ENCODE assay signal across 1 cellular context in the genomic region with DNA sequence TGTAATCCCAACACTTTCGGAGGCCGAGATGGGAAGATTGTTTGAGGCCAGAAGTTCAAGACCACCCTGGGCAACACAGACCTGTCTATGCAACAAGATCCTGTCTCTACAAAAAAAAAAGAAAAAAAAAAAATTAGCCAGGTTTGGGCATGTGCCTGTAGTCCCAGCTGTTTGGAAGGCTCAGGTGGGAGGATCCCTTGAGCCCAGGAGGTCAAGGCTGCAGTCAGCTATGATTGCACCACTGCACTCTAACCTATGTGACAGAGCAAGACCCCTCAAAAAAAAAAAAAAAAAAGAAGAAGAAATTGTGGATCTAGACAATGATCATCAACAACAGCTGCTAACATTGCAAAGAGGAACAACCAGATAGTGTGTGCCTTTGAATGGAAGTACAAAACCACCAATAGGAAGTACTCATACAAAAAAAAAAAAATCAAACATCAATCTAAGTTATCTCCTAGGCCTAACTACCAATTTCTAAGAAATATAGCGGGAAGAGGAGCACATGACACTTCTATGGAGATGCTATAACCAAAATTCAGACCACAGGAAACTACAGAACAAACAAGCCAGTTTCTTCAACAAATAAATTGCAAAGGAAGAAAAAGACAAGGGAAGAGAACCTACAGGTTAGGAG.
A peak's percentile ranks its signal among the peaks of the same experiment; 100 is the strongest.
TF ChIP-seq lines count a peak whose summit lies in the region.

No MANE protein-coding gene starts in this region.

TF ChIP-seq in K562, 482 proteins besides CTCF, POLR2A, EP300 and RAD21 (continued from another document):
- TF ChIP-seq, protein P1, sequence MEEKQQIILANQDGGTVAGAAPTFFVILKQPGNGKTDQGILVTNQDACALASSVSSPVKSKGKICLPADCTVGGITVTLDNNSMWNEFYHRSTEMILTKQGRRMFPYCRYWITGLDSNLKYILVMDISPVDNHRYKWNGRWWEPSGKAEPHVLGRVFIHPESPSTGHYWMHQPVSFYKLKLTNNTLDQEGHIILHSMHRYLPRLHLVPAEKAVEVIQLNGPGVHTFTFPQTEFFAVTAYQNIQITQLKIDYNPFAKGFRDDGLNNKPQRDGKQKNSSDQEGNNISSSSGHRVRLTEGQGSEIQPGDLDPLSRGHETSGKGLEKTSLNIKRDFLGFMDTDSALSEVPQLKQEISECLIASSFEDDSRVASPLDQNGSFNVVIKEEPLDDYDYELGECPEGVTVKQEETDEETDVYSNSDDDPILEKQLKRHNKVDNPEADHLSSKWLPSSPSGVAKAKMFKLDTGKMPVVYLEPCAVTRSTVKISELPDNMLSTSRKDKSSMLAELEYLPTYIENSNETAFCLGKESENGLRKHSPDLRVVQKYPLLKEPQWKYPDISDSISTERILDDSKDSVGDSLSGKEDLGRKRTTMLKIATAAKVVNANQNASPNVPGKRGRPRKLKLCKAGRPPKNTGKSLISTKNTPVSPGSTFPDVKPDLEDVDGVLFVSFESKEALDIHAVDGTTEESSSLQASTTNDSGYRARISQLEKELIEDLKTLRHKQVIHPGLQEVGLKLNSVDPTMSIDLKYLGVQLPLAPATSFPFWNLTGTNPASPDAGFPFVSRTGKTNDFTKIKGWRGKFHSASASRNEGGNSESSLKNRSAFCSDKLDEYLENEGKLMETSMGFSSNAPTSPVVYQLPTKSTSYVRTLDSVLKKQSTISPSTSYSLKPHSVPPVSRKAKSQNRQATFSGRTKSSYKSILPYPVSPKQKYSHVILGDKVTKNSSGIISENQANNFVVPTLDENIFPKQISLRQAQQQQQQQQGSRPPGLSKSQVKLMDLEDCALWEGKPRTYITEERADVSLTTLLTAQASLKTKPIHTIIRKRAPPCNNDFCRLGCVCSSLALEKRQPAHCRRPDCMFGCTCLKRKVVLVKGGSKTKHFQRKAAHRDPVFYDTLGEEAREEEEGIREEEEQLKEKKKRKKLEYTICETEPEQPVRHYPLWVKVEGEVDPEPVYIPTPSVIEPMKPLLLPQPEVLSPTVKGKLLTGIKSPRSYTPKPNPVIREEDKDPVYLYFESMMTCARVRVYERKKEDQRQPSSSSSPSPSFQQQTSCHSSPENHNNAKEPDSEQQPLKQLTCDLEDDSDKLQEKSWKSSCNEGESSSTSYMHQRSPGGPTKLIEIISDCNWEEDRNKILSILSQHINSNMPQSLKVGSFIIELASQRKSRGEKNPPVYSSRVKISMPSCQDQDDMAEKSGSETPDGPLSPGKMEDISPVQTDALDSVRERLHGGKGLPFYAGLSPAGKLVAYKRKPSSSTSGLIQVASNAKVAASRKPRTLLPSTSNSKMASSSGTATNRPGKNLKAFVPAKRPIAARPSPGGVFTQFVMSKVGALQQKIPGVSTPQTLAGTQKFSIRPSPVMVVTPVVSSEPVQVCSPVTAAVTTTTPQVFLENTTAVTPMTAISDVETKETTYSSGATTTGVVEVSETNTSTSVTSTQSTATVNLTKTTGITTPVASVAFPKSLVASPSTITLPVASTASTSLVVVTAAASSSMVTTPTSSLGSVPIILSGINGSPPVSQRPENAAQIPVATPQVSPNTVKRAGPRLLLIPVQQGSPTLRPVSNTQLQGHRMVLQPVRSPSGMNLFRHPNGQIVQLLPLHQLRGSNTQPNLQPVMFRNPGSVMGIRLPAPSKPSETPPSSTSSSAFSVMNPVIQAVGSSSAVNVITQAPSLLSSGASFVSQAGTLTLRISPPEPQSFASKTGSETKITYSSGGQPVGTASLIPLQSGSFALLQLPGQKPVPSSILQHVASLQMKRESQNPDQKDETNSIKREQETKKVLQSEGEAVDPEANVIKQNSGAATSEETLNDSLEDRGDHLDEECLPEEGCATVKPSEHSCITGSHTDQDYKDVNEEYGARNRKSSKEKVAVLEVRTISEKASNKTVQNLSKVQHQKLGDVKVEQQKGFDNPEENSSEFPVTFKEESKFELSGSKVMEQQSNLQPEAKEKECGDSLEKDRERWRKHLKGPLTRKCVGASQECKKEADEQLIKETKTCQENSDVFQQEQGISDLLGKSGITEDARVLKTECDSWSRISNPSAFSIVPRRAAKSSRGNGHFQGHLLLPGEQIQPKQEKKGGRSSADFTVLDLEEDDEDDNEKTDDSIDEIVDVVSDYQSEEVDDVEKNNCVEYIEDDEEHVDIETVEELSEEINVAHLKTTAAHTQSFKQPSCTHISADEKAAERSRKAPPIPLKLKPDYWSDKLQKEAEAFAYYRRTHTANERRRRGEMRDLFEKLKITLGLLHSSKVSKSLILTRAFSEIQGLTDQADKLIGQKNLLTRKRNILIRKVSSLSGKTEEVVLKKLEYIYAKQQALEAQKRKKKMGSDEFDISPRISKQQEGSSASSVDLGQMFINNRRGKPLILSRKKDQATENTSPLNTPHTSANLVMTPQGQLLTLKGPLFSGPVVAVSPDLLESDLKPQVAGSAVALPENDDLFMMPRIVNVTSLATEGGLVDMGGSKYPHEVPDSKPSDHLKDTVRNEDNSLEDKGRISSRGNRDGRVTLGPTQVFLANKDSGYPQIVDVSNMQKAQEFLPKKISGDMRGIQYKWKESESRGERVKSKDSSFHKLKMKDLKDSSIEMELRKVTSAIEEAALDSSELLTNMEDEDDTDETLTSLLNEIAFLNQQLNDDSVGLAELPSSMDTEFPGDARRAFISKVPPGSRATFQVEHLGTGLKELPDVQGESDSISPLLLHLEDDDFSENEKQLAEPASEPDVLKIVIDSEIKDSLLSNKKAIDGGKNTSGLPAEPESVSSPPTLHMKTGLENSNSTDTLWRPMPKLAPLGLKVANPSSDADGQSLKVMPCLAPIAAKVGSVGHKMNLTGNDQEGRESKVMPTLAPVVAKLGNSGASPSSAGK (IDR thresholded peaks at IDR 0.05) = 0 out of 2 replicates have a peak, but pooled peaks have one; percentile 17
